In the genomic region with DNA sequence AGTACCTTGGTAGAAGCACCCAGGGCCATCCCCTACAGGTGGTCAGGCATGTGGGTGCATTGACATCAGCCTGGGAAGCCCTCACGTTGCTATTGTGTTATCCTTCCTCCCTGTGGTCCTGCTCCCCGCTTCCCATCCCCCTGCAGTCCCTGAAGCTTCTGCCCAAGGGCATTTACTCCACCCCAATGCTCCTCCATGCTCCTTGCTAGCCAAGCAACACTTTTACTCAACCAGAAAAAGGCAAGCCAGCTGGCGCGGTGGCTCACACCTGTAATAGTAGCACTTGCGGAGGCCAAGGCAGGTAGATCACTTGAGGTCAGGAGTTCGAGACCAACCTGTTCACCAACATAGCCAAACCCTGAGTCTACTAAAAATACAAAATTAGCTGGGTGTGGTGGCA, we compare ENCODE assay signal across 30 cellular contexts.
"Had no signal": no experiment of that assay in that cellular context is flagged by ENCODE, and none has a peak within 500 bp of the region (broad histone marks: within the 10 kb centered on the region; RNA-seq: fewer than 3 reads in every experiment).

No MANE protein-coding gene starts in this region.

- H3K36me3 Mint-ChIP-seq: activated naive CD4-positive, alpha-beta T cell treated with anti-CD3 and anti-CD28 coated beads, Interleukin-2, amount 50 U/mL, for 24 hours; activated naive CD8-positive, alpha-beta T cell treated with anti-CD3 and anti-CD28 coated beads for 36 hours had no signal

- H3K4me1 ChIP-seq: adrenal gland, body of pancreas, colonic mucosa, esophagus squamous epithelium, gastroesophageal sphincter, heart right ventricle had no signal

- H3K4me3 Mint-ChIP-seq: activated B cell treated with CpG ODN at 0.5 μM for 24 hours; activated CD4-positive, alpha-beta memory T cell treated with anti-CD3 and anti-CD28 coated beads, Interleukin-2, amount 10 ng/mL, durations not matched to agents 7 days and 5 days; activated naive CD4-positive, alpha-beta T cell treated with anti-CD3 and anti-CD28 coated beads for 36 hours; activated naive CD4-positive, alpha-beta T cell treated with anti-CD3 and anti-CD28 coated beads, Interleukin-2, amount 50 U/mL, for 24 hours; activated naive CD8-positive, alpha-beta T cell treated with anti-CD3 and anti-CD28 coated beads for 36 hours; activated naive CD8-positive, alpha-beta T cell treated with anti-CD3 and anti-CD28 coated beads, Interleukin-2, amount 50 U/mL, for 24 hours; activated T-cell treated with anti-CD3 and anti-CD28 coated beads, Interleukin-2, amount 50 U/mL, for 24 hours; activated T-cell treated with anti-CD3 and anti-CD28 coated beads, Interleukin-2, amount 50 U/mL, for 72 hours; T-helper 17 cell; T-helper 2 cell treated with Interferon-gamma antibody and Interleukin-4, amounts not matched to agents 5 μg/mL and 100 μg/mL, for 36 hours had no signal

- H3K27me3 ChIP-seq: adrenal gland, body of pancreas, colonic mucosa, esophagus squamous epithelium, gastroesophageal sphincter, heart right ventricle had no signal

- DNase-seq: activated B cell treated with CpG ODN at 0.5 μM for 24 hours; activated CD4-positive, alpha-beta memory T cell treated with anti-CD3 and anti-CD28 coated beads, Interleukin-2, amount 10 ng/mL, durations not matched to agents 7 days and 5 days; activated CD4-positive, alpha-beta T cell treated with anti-CD3 and anti-CD28 coated beads for 48 hours; activated CD4-positive, alpha-beta T cell treated with anti-CD3 and anti-CD28 coated beads, Interleukin-2, amount 50 U/mL, for 4 hours; activated CD8-positive, alpha-beta memory T cell treated with anti-CD3 and anti-CD28 coated beads, Interleukin-2, amount 50 U/mL, for 48 hours; activated naive CD4-positive, alpha-beta T cell treated with anti-CD3 and anti-CD28 coated beads for 36 hours; activated naive CD8-positive, alpha-beta T cell treated with anti-CD3 and anti-CD28 coated beads for 36 hours; activated naive CD8-positive, alpha-beta T cell treated with anti-CD3 and anti-CD28 coated beads, Interleukin-2, amount 50 U/mL, for 24 hours; activated T-cell treated with anti-CD3 and anti-CD28 coated beads for 4 hours; activated T-cell treated with anti-CD3 and anti-CD28 coated beads, Interleukin-2, amount 50 U/mL, for 24 hours; activated T-cell treated with anti-CD3 and anti-CD28 coated beads, Interleukin-2, amount 50 U/mL, for 72 hours; adrenal gland; amygdala; aorta; body of pancreas; caudate nucleus; colonic mucosa; effector CD8-positive, alpha-beta T cell; esophagus squamous epithelium; foreskin melanocyte; heart right ventricle; T-helper 1 cell; T-helper 17 cell; T1000; WERI-Rb-1 had no signal

- ATAC-seq: activated CD4-positive, CD25-positive, alpha-beta regulatory T cell treated with anti-CD3 and anti-CD28 coated beads, Interleukin-2, amount 50 U/mL, for 24 hours; activated naive CD8-positive, alpha-beta T cell treated with anti-CD3 and anti-CD28 coated beads, Interleukin-2, amount 50 U/mL, for 24 hours; activated T-cell treated with anti-CD3 and anti-CD28 coated beads, Interleukin-2, amount 50 U/mL, for 72 hours; body of pancreas; gastroesophageal sphincter; heart right ventricle; T-helper 17 cell had no signal

- H3K9me3 Mint-ChIP-seq: activated B cell treated with CpG ODN at 0.5 μM for 24 hours; activated CD4-positive, alpha-beta memory T cell treated with anti-CD3 and anti-CD28 coated beads, Interleukin-2, amount 10 ng/mL, durations not matched to agents 7 days and 5 days; activated naive CD4-positive, alpha-beta T cell treated with anti-CD3 and anti-CD28 coated beads for 36 hours; activated naive CD4-positive, alpha-beta T cell treated with anti-CD3 and anti-CD28 coated beads, Interleukin-2, amount 50 U/mL, for 24 hours; activated naive CD8-positive, alpha-beta T cell treated with anti-CD3 and anti-CD28 coated beads, Interleukin-2, amount 50 U/mL, for 24 hours; activated T-cell treated with anti-CD3 and anti-CD28 coated beads, Interleukin-2, amount 50 U/mL, for 24 hours; activated T-cell treated with anti-CD3 and anti-CD28 coated beads, Interleukin-2, amount 50 U/mL, for 72 hours; T-helper 2 cell treated with Interferon-gamma antibody and Interleukin-4, amounts not matched to agents 5 μg/mL and 100 μg/mL, for 36 hours had no signal

- H3K36me3 ChIP-seq: adrenal gland, colonic mucosa, esophagus squamous epithelium, gastroesophageal sphincter, heart right ventricle, WERI-Rb-1 had no signal

- H3K4me1 Mint-ChIP-seq: activated B cell treated with CpG ODN at 0.5 μM for 24 hours; activated CD4-positive, alpha-beta memory T cell treated with anti-CD3 and anti-CD28 coated beads, Interleukin-2, amount 10 ng/mL, durations not matched to agents 7 days and 5 days; activated naive CD4-positive, alpha-beta T cell treated with anti-CD3 and anti-CD28 coated beads, Interleukin-2, amount 50 U/mL, for 24 hours; activated naive CD8-positive, alpha-beta T cell treated with anti-CD3 and anti-CD28 coated beads for 36 hours; activated naive CD8-positive, alpha-beta T cell treated with anti-CD3 and anti-CD28 coated beads, Interleukin-2, amount 50 U/mL, for 24 hours; T-helper 17 cell had no signal

- H3K27ac Mint-ChIP-seq: activated B cell treated with CpG ODN at 0.5 μM for 24 hours; activated CD4-positive, alpha-beta memory T cell treated with anti-CD3 and anti-CD28 coated beads, Interleukin-2, amount 10 ng/mL, durations not matched to agents 7 days and 5 days; activated naive CD4-positive, alpha-beta T cell treated with anti-CD3 and anti-CD28 coated beads for 36 hours; activated naive CD4-positive, alpha-beta T cell treated with anti-CD3 and anti-CD28 coated beads, Interleukin-2, amount 50 U/mL, for 24 hours; activated naive CD8-positive, alpha-beta T cell treated with anti-CD3 and anti-CD28 coated beads for 36 hours; activated naive CD8-positive, alpha-beta T cell treated with anti-CD3 and anti-CD28 coated beads, Interleukin-2, amount 50 U/mL, for 24 hours; activated T-cell treated with anti-CD3 and anti-CD28 coated beads, Interleukin-2, amount 50 U/mL, for 24 hours; activated T-cell treated with anti-CD3 and anti-CD28 coated beads, Interleukin-2, amount 50 U/mL, for 72 hours; T-helper 17 cell; T-helper 2 cell treated with Interferon-gamma antibody and Interleukin-4, amounts not matched to agents 5 μg/mL and 100 μg/mL, for 36 hours had no signal

- H3K9me3 ChIP-seq: adrenal gland, body of pancreas, colonic mucosa, esophagus squamous epithelium had no signal

- H3K27ac ChIP-seq: adrenal gland, body of pancreas, colonic mucosa, epithelial cell of prostate, esophagus squamous epithelium, gastroesophageal sphincter, heart right ventricle, WERI-Rb-1 had no signal

- H3K27me3 Mint-ChIP-seq: activated CD4-positive, alpha-beta memory T cell treated with anti-CD3 and anti-CD28 coated beads, Interleukin-2, amount 10 ng/mL, durations not matched to agents 7 days and 5 days; activated naive CD4-positive, alpha-beta T cell treated with anti-CD3 and anti-CD28 coated beads, Interleukin-2, amount 50 U/mL, for 24 hours; activated naive CD8-positive, alpha-beta T cell treated with anti-CD3 and anti-CD28 coated beads for 36 hours; activated naive CD8-positive, alpha-beta T cell treated with anti-CD3 and anti-CD28 coated beads, Interleukin-2, amount 50 U/mL, for 24 hours; activated T-cell treated with anti-CD3 and anti-CD28 coated beads, Interleukin-2, amount 50 U/mL, for 24 hours; T-helper 17 cell had no signal

- H3K4me3 ChIP-seq: adrenal gland, body of pancreas, colonic mucosa, esophagus squamous epithelium, gastroesophageal sphincter, heart right ventricle had no signal
